Comparison of ENCODE assay signal across 26 cellular contexts in the genomic region with DNA sequence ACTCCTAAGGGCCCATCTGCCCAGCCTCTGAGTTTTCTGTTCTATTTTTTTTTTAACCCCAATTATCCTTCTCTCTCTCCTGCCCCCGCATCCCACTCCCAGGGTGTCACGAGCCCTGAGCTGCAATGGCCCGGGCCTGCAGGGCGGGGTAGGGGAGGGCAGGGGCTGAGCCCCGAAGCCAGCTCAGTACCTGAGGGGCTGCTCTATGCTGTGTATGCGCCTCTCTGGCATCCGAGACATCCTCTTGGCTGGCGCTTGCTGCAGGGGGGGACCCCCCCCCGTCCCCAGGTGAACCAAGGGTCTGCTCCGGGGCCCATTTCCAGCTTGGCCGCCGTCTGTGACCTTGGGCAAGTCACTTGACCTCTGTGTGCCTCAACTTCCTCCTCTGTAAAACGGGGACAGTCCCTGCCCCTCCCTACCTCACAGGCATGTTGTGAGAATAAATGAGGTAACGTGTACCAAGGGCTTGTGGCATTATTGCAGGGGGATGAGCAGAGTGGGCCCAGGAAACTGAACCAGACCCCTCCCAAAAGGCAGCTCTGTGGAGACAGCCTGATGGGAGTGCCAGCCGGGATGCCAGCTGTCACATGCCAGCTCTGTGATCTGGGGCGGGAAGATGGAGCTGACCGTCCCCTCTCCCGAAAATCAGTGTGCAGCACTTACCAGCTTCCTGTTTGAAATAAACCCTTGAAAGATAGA. TPM values are rescaled to one million over a fixed set of nuclear protein-coding genes. Genes with fewer than 3 reads are reported as not detected.
DNase-seq lines count a peak whose midpoint lies in the region; ATAC-seq, FAIRE-seq and TF ChIP-seq lines count a peak whose summit lies in the region.
"Had no signal": no experiment of that assay in that cellular context is flagged by ENCODE, and none has a peak within 500 bp of the region (broad histone marks: within the 10 kb centered on the region; RNA-seq: fewer than 3 reads in every experiment).

No MANE protein-coding gene starts in this region.

- no TSS peak for BruUV-seq in GM12878 (replicated peaks; lab: Mats Ljungman, UMichigan)

- TF ChIP-seq CTCF in DND-41 (IDR thresholded peaks at IDR 0.05; ENCODE audit: borderline replicate concordance, extremely low read depth, low read length, poor library complexity, severe bottlenecking) (no peak), GM12878 (IDR thresholded peaks at IDR 0.05 in 2 of 3, conservative IDR thresholded peaks at IDR 0.05 in 1 of 3; ENCODE audit: control insufficient read depth in 2 of 3, extremely low read depth in 1 of 3, insufficient read depth in 1 of 3, low read depth in 3 of 3, low read length in 3 of 3) (no peak), osteoblast (IDR thresholded peaks at IDR 0.05; ENCODE audit: extremely low read depth, low read depth, low read length) (no peak)

- peak; percentile 22; the same call in 1 of the 2 replicates for TF ChIP-seq POLR2A in GM12878 (IDR thresholded peaks at IDR 0.05; ENCODE audit: low read depth, low read length)

- no peak overlapping the region for H3K4me3 ChIP-seq in DND-41 (ENCODE audit: low read depth in 1 of 2, low read length in 2 of 2)
- H3K4me3 ChIP-seq in GM12878 = no peak overlapping the region
- H3K4me3 ChIP-seq in osteoblast (ENCODE audit: insufficient read depth, low read length) = no peak overlapping the region
- H3K4me3 ChIP-seq: ascending aorta, left lung had no signal

- H3K36me3 ChIP-seq in DND-41 (ENCODE audit: insufficient read depth, low read length) (peaks cover 35% of the 10 kb centered on the region), GM12878 (ENCODE audit: control insufficient read depth in 2 of 2, insufficient read depth in 2 of 2, low read length in 1 of 2) (peaks cover 9 to 13% of the 10 kb centered on the region in 2 experiments; a peak in 3 of 4 replicates), osteoblast (ENCODE audit: insufficient read depth, low read length) (peaks cover 58% of the 10 kb centered on the region)

- TF ChIP-seq RAD21 in GM12878 (IDR thresholded peaks at IDR 0.05; ENCODE audit: insufficient read depth, low read depth, low read length) = no peak

- RAD21 ChIA-PET in GM12878 (lab: Charles Lee; ENCODE audit: unreplicated experiment) = no interaction called here

- no peak overlapping the region for H3K27ac ChIP-seq in DND-41 (ENCODE audit: low read length)
- no peak overlapping the region for H3K27ac ChIP-seq in GM12878 (ENCODE audit: control insufficient read depth, insufficient read depth)
- H3K27ac ChIP-seq in osteoblast (ENCODE audit: low read depth, low read length) = no peak overlapping the region
- H3K27ac ChIP-seq: left lung had no signal

- H3K27me3 ChIP-seq in DND-41 (ENCODE audit: insufficient read depth, low read length, poor library complexity) (no peaks in the 10 kb centered on the region), GM12878 (replicated peaks in 1 of 2; ENCODE audit: control insufficient read depth in 2 of 2, insufficient read depth in 2 of 2, low read length in 1 of 2) (no peaks in the 10 kb centered on the region), osteoblast (ENCODE audit: insufficient read depth, low read length) (no peaks in the 10 kb centered on the region)
- H3K27me3 ChIP-seq: ascending aorta, BE2C, left lung had no signal

- H3K9me3 ChIP-seq in DND-41 (ENCODE audit: insufficient read depth, low read length, severe bottlenecking) (no peaks in the 10 kb centered on the region), GM12878 (replicated peaks; ENCODE audit: control insufficient read depth, insufficient read depth, low read length) (no peaks in the 10 kb centered on the region), osteoblast (ENCODE audit: low read depth, low read length) (no peaks in the 10 kb centered on the region)
- H3K9me3 ChIP-seq: ascending aorta, BE2C, left lung had no signal

- 0 out of 3 replicates have a peak, but pooled peaks have one; percentile 14 for ATAC-seq in DND-41 (ENCODE audit: insufficient read depth, low read depth)
- ATAC-seq in GM12878 = no peak
- ATAC-seq in GM21723 (IDR thresholded peaks at IDR 0.05; ENCODE audit: unreplicated experiment) = no peak
- no peak for ATAC-seq in HG03469 (IDR thresholded peaks at IDR 0.05; ENCODE audit: unreplicated experiment)
- ATAC-seq: activated naive CD4-positive, alpha-beta T cell treated with anti-CD3 and anti-CD28 coated beads, Interleukin-2, amount 50 U/mL, for 72 hours; natural killer cell treated with Interleukin-12 subunit alpha and Interleukin-12 subunit beta and Interleukin-15 and Interleukin-18, amount 100 ng/mL, for 72 hours had no signal

- no peak overlapping the region for H3K9ac ChIP-seq in DND-41 (ENCODE audit: low read depth, low read length)
- H3K9ac ChIP-seq in GM12878 (ENCODE audit: control insufficient read depth, insufficient read depth, low read length) = no peak overlapping the region

- no peak for DNase-seq in DND-41
- DNase-seq in NCI-H1694 treated with DMSO at 0.1 percent for 48 hours (lab: John Stamatoyannopoulos, UW) = peak; percentile 48
- no peak for DNase-seq in GM12878 (ENCODE audit: low read depth, low spot score)
- DNase-seq in osteoblast (ENCODE audit: insufficient read length, low spot score, missing footprints) = peak; percentile 25
- DNase-seq in GM19240 (ENCODE audit: insufficient read length, low spot score) = no peak
- no peak for DNase-seq in frontal cortex (ENCODE audit: low spot score in 2 of 2)
- DNase-seq: ACHN; activated CD4-positive, alpha-beta memory T cell treated with anti-CD3 and anti-CD28 coated beads, Interleukin-2, amount 10 ng/mL, durations not matched to agents 7 days and 5 days; activated CD4-positive, CD25-positive, alpha-beta regulatory T cell treated with anti-CD3 and anti-CD28 coated beads, Interleukin-2, amount 50 U/mL, for 72 hours; BE2C; central memory CD4-positive, alpha-beta T cell; dermis blood vessel endothelial cell; HFFc6; Karpas-422; left lung; MV-4-11; NCI-H69; stimulated activated CD4-positive, alpha-beta T cell treated with anti-CD3 and anti-CD28 coated beads, Interleukin-2, amount 100 ng/mL, for 24 hours had no signal

- no peaks in the 10 kb centered on the region for H3K4me1 ChIP-seq in DND-41 (ENCODE audit: insufficient read depth, low read length)
- peaks cover 5% of the 10 kb centered on the region; the same call in 1 of the 2 replicates for H3K4me1 ChIP-seq in GM12878 (ENCODE audit: control insufficient read depth, insufficient read depth, low read length)
- no peaks in the 10 kb centered on the region for H3K4me1 ChIP-seq in osteoblast (ENCODE audit: insufficient read depth, low read length)

- no peak overlapping the region for H3K4me2 ChIP-seq in DND-41 (ENCODE audit: insufficient read depth, low read length)
- H3K4me2 ChIP-seq in GM12878 (ENCODE audit: control insufficient read depth, insufficient read depth) = no peak overlapping the region
- H3K4me2 ChIP-seq in osteoblast (ENCODE audit: insufficient read depth, low read length) = no peak overlapping the region

- CTCF ChIA-PET in GM12878 (lab: Yijun Ruan, JAX) = interaction anchor here (0.6 kb wide), 1 partner anchor 372 kb away, joined by 3 read pairs; no protein-coding TSS in a partner anchor

- SMC1A ChIA-PET in GM12878 (lab: Charles Lee; ENCODE audit: uncharacterized antibody, unreplicated experiment) = no interaction called here

- in situ Hi-C loops in GM12878 (cut with MboI) = no loop called here

- H2AFZ ChIP-seq in DND-41 (ENCODE audit: low read depth, low read length) (no peak overlapping the region), GM12878 (ENCODE audit: control insufficient read depth, low read depth, low read length) (no peak overlapping the region), osteoblast (ENCODE audit: low read length) (no peak overlapping the region)

- no peak for FAIRE-seq in GM12878 (lab: Jason Lieb, UNC)
- FAIRE-seq in frontal cortex (lab: Jason Lieb, UNC) = no peak
- FAIRE-seq: endometrium, G401.6, GM18507 had no signal

- 85% methylated on average over 16 of the region's 18 CpGs for WGBS in GM12878 (ENCODE audit: insufficient coverage, insufficient replicate concordance, low lambda C conversion rate, missing lambda C conversion rate)

- POLR2A ChIA-PET in GM12878 (lab: Charles Lee) = no interaction called here

- H3K79me2 ChIP-seq in DND-41 (ENCODE audit: insufficient read depth, low read length) (no peaks in the 10 kb centered on the region), GM12878 (ENCODE audit: control insufficient read depth, insufficient read depth, low read length) (no peaks in the 10 kb centered on the region), osteoblast (ENCODE audit: insufficient read depth, low read length) (peaks cover 16% of the 10 kb centered on the region)

- TF ChIP-seq EP300 in GM12878 (IDR thresholded peaks at IDR 0.05; ENCODE audit: borderline replicate concordance in 1 of 2, control insufficient read depth in 1 of 2, low read depth in 2 of 2, low read length in 2 of 2) = no peak

- H4K20me1 ChIP-seq in DND-41 (ENCODE audit: insufficient read depth, low read length) = no peaks in the 10 kb centered on the region; the same call in 1 of the 2 replicates
- no peaks in the 10 kb centered on the region for H4K20me1 ChIP-seq in GM12878 (ENCODE audit: control insufficient read depth, insufficient read depth)
- H4K20me1 ChIP-seq in osteoblast (ENCODE audit: insufficient read depth, low read length) = peaks cover 18% of the 10 kb centered on the region

- intact Hi-C loops in GM12878 (cut with micrococcal nuclease; ENCODE audit: unreplicated experiment) = no loop called here

RNA-seq across cellular contexts. Expression of gene MYL9, which starts 13.0 kb away (rescaled TPM):
- total RNA-seq in GM12878 (2013; cell fraction: nucleolus; rRNA removed) = 0.22 TPM in 1 of 2 replicates, not detected in the other
- total RNA-seq in GM12878 (2014; rRNA removed) (0.11 and 0.28 TPM in 2 replicates), GM12878 (2014; rRNA removed; fragmentation: Illumina TruSeq; extraction: Trizol) (0.37 and 0.54 TPM in 2 replicates), GM12878 (2021) (1.6 and 1.7 TPM in 2 replicates), osteoblast (135 and 141 TPM in 2 replicates), frontal cortex (0.41 TPM)
- 0.88 TPM for polyA plus RNA-seq in GM12878 (2011; ENCODE audit: low read depth)
- polyA plus RNA-seq in GM12878 (2011; rRNA removed) (not detected in 2 replicates), GM12878 (2014; fragmentation: Illumina TruSeq; extraction: Trizol) (0.66 TPM in 1 of 2 replicates, not detected in the other), GM12878 (2014; fragmentation: Nextera tagmentation; extraction: Ambion mirVana) (not detected), GM12878 (2014; rRNA removed) (0.56 and 0.64 TPM in 2 replicates), GM12878 (2016; fragmentation: Nextera tagmentation; extraction: Ambion mirVana) (under 1 TPM; 0.62 to 0.63 TPM)
- 0.03 TPM in 2 replicates for polyA plus RNA-seq in GM12878 (2011; cell fraction: cytosol; rRNA removed)
- not detected in 2 replicates for polyA plus RNA-seq in GM12878 (2011; cell fraction: nucleus; rRNA removed)
- 2.5 and 2.7 TPM in 2 replicates for polyA plus RNA-seq in GM12878 (2012)
- polyA minus RNA-seq in GM12878 (2011; rRNA and poly(A)+ RNA removed) = not detected in 2 replicates
- not detected in 2 replicates for polyA minus RNA-seq in GM12878 (2011; cell fraction: cytosol; rRNA and poly(A)+ RNA removed)
- not detected in 2 replicates for polyA minus RNA-seq in GM12878 (2011; cell fraction: nucleus; rRNA and poly(A)+ RNA removed)

RNA-seq across cellular contexts. Expression of gene TGIF2, which starts 45.1 kb away (rescaled TPM):
- 46.2 and 48.0 TPM in 2 replicates for total RNA-seq in GM12878 (2013; cell fraction: nucleolus; rRNA removed)
- total RNA-seq in GM12878 (2014; rRNA removed) (37.2 and 38.7 TPM in 2 replicates), GM12878 (2014; rRNA removed; fragmentation: Illumina TruSeq; extraction: Trizol) (24.9 and 27.3 TPM in 2 replicates), GM12878 (2021) (43.5 and 47.1 TPM in 2 replicates), osteoblast (9.7 and 10.9 TPM in 2 replicates), frontal cortex (4.9 TPM)
- polyA plus RNA-seq in GM12878 (2011; ENCODE audit: low read depth) = 8.9 TPM
- polyA plus RNA-seq in GM12878 (2011; rRNA removed) (31.1 and 36.1 TPM in 2 replicates), GM12878 (2014; fragmentation: Illumina TruSeq; extraction: Trizol) (40.6 and 51.9 TPM in 2 replicates), GM12878 (2014; fragmentation: Nextera tagmentation; extraction: Ambion mirVana) (10 to 100 TPM; 13.1 to 26.4 TPM), GM12878 (2014; rRNA removed) (37.7 and 40.4 TPM in 2 replicates), GM12878 (2016; fragmentation: Nextera tagmentation; extraction: Ambion mirVana) (10 to 100 TPM; 26.4 to 38.0 TPM)
- polyA plus RNA-seq in GM12878 (2011; cell fraction: cytosol; rRNA removed) = 42.5 and 47.7 TPM in 2 replicates
- polyA plus RNA-seq in GM12878 (2011; cell fraction: nucleus; rRNA removed) = 23.6 and 25.1 TPM in 2 replicates
- polyA plus RNA-seq in GM12878 (2012) = 15.7 and 21.9 TPM in 2 replicates
- polyA minus RNA-seq in GM12878 (2011; rRNA and poly(A)+ RNA removed) = 27.0 and 54.7 TPM in 2 replicates
- polyA minus RNA-seq in GM12878 (2011; cell fraction: cytosol; rRNA and poly(A)+ RNA removed) = 22.9 and 28.1 TPM in 2 replicates
- 7.1 and 14.4 TPM in 2 replicates for polyA minus RNA-seq in GM12878 (2011; cell fraction: nucleus; rRNA and poly(A)+ RNA removed)

Comparison
In these comparisons a context has a peak if more than half of its experiments do, and no peak if none do; other contexts are left out.
1. DNase-seq: peak in NCI-H1694 treated with DMSO at 0.1 percent for 48 hours (single experiment) and osteoblast (single experiment); none in DND-41 (single experiment), GM12878 (single experiment), GM19240 (single experiment) and frontal cortex (0 of 2).
2. RNA of gene MYL9, which starts 13.0 kb away (total RNA-seq): 135 to 141 TPM in osteoblast; 0.11 to 1.7 TPM in GM12878 and 0.41 TPM in frontal cortex (single experiment); every median in the first group is over 10 times any median in the second.